In genomic region chr2:218397502-218398436, GRCh38 we compare ENCODE assay signal across 1 cellular context.
A peak's percentile ranks its signal among the peaks of the same experiment; 100 is the strongest.
TF ChIP-seq lines count a peak whose summit lies in the region.

No MANE protein-coding gene starts in this region.

TF ChIP-seq in HepG2, 621 proteins besides CTCF, POLR2A, EP300 and RAD21 (continued from another document and continues in another):
- TF ChIP-seq, protein P1, sequence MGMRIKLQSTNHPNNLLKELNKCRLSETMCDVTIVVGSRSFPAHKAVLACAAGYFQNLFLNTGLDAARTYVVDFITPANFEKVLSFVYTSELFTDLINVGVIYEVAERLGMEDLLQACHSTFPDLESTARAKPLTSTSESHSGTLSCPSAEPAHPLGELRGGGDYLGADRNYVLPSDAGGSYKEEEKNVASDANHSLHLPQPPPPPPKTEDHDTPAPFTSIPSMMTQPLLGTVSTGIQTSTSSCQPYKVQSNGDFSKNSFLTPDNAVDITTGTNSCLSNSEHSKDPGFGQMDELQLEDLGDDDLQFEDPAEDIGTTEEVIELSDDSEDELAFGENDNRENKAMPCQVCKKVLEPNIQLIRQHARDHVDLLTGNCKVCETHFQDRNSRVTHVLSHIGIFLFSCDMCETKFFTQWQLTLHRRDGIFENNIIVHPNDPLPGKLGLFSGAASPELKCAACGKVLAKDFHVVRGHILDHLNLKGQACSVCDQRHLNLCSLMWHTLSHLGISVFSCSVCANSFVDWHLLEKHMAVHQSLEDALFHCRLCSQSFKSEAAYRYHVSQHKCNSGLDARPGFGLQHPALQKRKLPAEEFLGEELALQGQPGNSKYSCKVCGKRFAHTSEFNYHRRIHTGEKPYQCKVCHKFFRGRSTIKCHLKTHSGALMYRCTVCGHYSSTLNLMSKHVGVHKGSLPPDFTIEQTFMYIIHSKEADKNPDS (CRISPR knock-in tag; IDR thresholded peaks at IDR 0.05) = no peak; the same call in 1 of the 2 replicates
- no peak for TF ChIP-seq HMGA1 (CRISPR knock-in tag; conservative IDR thresholded peaks at IDR 0.05)
- TF ChIP-seq, protein P2, sequence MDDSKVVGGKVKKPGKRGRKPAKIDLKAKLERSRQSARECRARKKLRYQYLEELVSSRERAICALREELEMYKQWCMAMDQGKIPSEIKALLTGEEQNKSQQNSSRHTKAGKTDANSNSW (CRISPR knock-in tag; IDR thresholded peaks at IDR 0.05; ENCODE audit: borderline replicate concordance) = no peak
- TF ChIP-seq ZNF296 (CRISPR knock-in tag; conservative IDR thresholded peaks at IDR 0.05) = peak; percentile 57; the same call in 1 of the 2 replicates
- TF ChIP-seq ZNF543 (CRISPR knock-in tag; IDR thresholded peaks at IDR 0.05) = peak; percentile 95
- peak; percentile 37 for TF ChIP-seq ASH2L (IDR thresholded peaks at IDR 0.05; ENCODE audit: insufficient read length, low read depth, low read length)
- TF ChIP-seq ZNF788 (CRISPR knock-in tag; IDR thresholded peaks at IDR 0.05; ENCODE audit: borderline replicate concordance) = no peak; the same call in 1 of the 2 replicates
- no peak; the same call in 1 of the 2 replicates for TF ChIP-seq ZSCAN9 (CRISPR knock-in tag; IDR thresholded peaks at IDR 0.05; ENCODE audit: borderline replicate concordance)
- no peak; the same call in 1 of the 2 replicates for TF ChIP-seq SSRP1 (CRISPR knock-in tag; IDR thresholded peaks at IDR 0.05)
- no peak for TF ChIP-seq ATM (IDR thresholded peaks at IDR 0.05; ENCODE audit: borderline replicate concordance)
- TF ChIP-seq ZNF674 (CRISPR knock-in tag; IDR thresholded peaks at IDR 0.05; ENCODE audit: low read depth) = no peak
- no peak; the same call in 1 of the 2 replicates for TF ChIP-seq YEATS2 (CRISPR knock-in tag; IDR thresholded peaks at IDR 0.05; ENCODE audit: borderline replicate concordance)
- peak; percentile 92; the same call in 1 of the 2 replicates for TF ChIP-seq PCBP1 (IDR thresholded peaks at IDR 0.05; ENCODE audit: borderline replicate concordance, low read depth, low read length)
- TF ChIP-seq NCOA1 (CRISPR knock-in tag; IDR thresholded peaks at IDR 0.05) = peak; percentile 64; the same call in 1 of the 2 replicates
- no peak for TF ChIP-seq JARID2 (CRISPR knock-in tag; IDR thresholded peaks at IDR 0.05; ENCODE audit: insufficient replicate concordance)
- TF ChIP-seq CCDC6 (CRISPR knock-in tag; IDR thresholded peaks at IDR 0.05) = peak; percentile 91; the same call in 1 of the 2 replicates
- TF ChIP-seq ZNF451 (CRISPR knock-in tag; IDR thresholded peaks at IDR 0.05) = peak; percentile 89; the same call in 1 of the 2 replicates
- TF ChIP-seq, protein P3, sequence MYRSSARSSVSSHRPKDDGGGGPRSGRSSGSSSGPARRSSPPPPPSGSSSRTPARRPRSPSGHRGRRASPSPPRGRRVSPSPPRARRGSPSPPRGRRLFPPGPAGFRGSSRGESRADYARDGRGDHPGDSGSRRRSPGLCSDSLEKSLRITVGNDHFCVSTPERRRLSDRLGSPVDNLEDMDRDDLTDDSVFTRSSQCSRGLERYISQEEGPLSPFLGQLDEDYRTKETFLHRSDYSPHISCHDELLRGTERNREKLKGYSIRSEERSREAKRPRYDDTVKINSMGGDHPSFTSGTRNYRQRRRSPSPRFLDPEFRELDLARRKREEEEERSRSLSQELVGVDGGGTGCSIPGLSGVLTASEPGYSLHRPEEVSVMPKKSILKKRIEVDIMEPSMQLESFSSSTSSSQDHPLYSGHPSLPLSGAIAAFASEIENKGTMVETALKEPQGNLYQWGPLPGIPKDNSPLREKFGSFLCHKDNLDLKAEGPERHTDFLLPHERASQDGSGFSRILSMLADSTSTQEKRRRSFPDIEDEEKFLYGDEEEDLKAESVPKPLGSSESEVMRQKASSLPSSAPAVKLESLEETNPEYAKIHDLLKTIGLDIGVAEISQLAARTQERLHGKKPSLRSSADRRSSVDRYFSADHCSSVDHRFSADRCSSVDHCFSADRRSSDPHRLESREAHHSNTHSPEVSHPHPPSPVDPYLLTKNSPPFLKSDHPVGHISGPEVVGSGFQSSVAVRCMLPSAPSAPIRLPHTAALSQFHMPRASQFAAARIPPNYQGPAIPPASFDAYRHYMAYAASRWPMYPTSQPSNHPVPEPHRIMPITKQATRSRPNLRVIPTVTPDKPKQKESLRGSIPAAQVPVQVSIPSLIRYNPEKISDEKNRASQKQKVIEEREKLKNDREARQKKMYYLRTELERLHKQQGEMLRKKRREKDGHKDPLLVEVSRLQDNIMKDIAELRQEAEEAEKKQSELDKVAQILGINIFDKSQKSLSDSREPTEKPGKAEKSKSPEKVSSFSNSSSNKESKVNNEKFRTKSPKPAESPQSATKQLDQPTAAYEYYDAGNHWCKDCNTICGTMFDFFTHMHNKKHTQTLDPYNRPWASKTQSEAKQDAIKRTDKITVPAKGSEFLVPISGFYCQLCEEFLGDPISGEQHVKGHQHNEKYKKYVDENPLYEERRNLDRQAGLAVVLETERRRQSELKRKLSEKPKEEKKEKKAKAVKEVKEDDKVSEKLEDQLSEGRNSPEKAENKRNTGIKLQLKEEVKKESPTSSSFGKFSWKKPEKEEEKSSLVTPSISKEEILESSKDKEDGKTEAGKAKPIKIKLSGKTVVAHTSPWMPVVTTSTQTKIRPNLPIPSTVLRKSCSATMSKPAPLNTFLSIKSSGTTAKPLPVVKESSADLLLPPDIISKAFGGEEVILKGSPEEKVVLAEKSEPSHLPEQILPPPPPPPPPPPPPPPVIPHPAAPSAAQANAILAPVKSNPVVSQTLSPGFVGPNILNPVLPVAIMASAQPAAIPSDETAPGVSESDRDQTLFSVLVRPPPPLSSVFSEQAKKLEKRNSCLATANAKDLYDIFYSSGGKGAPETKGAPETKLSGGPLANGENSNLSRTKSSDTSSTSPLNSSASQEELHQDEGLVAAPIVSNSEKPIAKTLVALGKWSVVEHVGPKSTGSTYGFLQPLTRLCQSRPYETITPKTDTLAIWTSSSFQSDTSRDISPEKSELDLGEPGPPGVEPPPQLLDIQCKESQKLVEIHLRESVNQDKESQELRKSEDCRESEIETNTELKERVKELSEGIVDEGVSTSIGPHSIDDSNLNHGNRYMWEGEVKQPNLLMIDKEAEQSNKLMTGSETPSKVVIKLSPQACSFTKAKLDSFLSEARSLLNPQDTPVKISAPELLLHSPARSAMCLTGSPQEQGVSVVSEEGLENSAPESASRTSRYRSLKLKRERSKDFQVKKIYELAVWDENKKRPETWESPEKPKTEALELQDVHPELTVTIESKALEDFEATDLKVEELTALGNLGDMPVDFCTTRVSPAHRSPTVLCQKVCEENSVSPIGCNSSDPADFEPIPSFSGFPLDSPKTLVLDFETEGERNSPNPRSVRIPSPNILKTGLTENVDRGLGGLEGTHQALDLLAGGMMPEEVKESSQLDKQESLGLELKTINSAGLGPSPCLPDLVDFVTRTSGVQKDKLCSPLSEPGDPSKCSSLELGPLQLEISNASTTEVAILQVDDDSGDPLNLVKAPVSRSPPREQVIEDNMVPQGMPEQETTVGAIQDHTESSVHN (CRISPR knock-in tag; IDR thresholded peaks at IDR 0.05) = peak; percentile 80; the same call in 1 of the 2 replicates
- peak; percentile 80; the same call in 1 of the 2 replicates for TF ChIP-seq SMYD3 (CRISPR knock-in tag; IDR thresholded peaks at IDR 0.05)
- no peak for TF ChIP-seq FUBP1 (CRISPR knock-in tag; IDR thresholded peaks at IDR 0.05; ENCODE audit: borderline replicate concordance)
- TF ChIP-seq ZNF17 (CRISPR knock-in tag; IDR thresholded peaks at IDR 0.05) = no peak
- peak; percentile 82 for TF ChIP-seq SP5 (CRISPR knock-in tag; IDR thresholded peaks at IDR 0.05; ENCODE audit: borderline replicate concordance, low read depth)
- peak; percentile 76 for TF ChIP-seq SOX5 (CRISPR knock-in tag; IDR thresholded peaks at IDR 0.05; ENCODE audit: borderline replicate concordance)
- peak; percentile 100 for TF ChIP-seq ZMYM2 (CRISPR knock-in tag; IDR thresholded peaks at IDR 0.05)
- peak; percentile 75; the same call in 1 of the 2 replicates for TF ChIP-seq CHCHD3 (CRISPR knock-in tag; IDR thresholded peaks at IDR 0.05)
- peak; percentile 38; the same call in 1 of the 2 replicates for TF ChIP-seq ZNF441 (CRISPR knock-in tag; IDR thresholded peaks at IDR 0.05; ENCODE audit: borderline replicate concordance)
- peak; percentile 91 for TF ChIP-seq ZNF746 (CRISPR knock-in tag; IDR thresholded peaks at IDR 0.05)
- TF ChIP-seq, protein P4, sequence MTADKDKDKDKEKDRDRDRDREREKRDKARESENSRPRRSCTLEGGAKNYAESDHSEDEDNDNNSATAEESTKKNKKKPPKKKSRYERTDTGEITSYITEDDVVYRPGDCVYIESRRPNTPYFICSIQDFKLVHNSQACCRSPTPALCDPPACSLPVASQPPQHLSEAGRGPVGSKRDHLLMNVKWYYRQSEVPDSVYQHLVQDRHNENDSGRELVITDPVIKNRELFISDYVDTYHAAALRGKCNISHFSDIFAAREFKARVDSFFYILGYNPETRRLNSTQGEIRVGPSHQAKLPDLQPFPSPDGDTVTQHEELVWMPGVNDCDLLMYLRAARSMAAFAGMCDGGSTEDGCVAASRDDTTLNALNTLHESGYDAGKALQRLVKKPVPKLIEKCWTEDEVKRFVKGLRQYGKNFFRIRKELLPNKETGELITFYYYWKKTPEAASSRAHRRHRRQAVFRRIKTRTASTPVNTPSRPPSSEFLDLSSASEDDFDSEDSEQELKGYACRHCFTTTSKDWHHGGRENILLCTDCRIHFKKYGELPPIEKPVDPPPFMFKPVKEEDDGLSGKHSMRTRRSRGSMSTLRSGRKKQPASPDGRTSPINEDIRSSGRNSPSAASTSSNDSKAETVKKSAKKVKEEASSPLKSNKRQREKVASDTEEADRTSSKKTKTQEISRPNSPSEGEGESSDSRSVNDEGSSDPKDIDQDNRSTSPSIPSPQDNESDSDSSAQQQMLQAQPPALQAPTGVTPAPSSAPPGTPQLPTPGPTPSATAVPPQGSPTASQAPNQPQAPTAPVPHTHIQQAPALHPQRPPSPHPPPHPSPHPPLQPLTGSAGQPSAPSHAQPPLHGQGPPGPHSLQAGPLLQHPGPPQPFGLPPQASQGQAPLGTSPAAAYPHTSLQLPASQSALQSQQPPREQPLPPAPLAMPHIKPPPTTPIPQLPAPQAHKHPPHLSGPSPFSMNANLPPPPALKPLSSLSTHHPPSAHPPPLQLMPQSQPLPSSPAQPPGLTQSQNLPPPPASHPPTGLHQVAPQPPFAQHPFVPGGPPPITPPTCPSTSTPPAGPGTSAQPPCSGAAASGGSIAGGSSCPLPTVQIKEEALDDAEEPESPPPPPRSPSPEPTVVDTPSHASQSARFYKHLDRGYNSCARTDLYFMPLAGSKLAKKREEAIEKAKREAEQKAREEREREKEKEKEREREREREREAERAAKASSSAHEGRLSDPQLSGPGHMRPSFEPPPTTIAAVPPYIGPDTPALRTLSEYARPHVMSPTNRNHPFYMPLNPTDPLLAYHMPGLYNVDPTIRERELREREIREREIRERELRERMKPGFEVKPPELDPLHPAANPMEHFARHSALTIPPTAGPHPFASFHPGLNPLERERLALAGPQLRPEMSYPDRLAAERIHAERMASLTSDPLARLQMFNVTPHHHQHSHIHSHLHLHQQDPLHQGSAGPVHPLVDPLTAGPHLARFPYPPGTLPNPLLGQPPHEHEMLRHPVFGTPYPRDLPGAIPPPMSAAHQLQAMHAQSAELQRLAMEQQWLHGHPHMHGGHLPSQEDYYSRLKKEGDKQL (CRISPR knock-in tag; IDR thresholded peaks at IDR 0.05; ENCODE audit: low read depth) = no peak
- TF ChIP-seq ZNF609 (CRISPR knock-in tag; IDR thresholded peaks at IDR 0.05; ENCODE audit: borderline replicate concordance) = peak; percentile 91
- TF ChIP-seq, protein P5, sequence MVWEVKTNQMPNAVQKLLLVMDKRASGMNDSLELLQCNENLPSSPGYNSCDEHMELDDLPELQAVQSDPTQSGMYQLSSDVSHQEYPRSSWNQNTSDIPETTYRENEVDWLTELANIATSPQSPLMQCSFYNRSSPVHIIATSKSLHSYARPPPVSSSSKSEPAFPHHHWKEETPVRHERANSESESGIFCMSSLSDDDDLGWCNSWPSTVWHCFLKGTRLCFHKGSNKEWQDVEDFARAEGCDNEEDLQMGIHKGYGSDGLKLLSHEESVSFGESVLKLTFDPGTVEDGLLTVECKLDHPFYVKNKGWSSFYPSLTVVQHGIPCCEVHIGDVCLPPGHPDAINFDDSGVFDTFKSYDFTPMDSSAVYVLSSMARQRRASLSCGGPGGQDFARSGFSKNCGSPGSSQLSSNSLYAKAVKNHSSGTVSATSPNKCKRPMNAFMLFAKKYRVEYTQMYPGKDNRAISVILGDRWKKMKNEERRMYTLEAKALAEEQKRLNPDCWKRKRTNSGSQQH (CRISPR knock-in tag; IDR thresholded peaks at IDR 0.05; ENCODE audit: low read depth) = peak; percentile 10; the same call in 1 of the 2 replicates
- no peak for TF ChIP-seq ZNF383 (CRISPR knock-in tag; IDR thresholded peaks at IDR 0.05; ENCODE audit: borderline replicate concordance)
